ENCODE assay signal across 1 cellular context in genomic region chr11:8328848-8329330, GRCh38.
TF ChIP-seq lines count a peak whose summit lies in the region.

No MANE protein-coding gene starts in this region.

TF ChIP-seq in GM12878, 131 proteins besides CTCF, POLR2A, EP300 and RAD21 (continued from another document):
- TF ChIP-seq POU2F2 (IDR thresholded peaks at IDR 0.05; ENCODE audit: borderline replicate concordance, low read depth, low read length), result peak; percentile 25; the same call in 1 of the 3 replicates
- TF ChIP-seq RUNX3 (IDR thresholded peaks at IDR 0.05; ENCODE audit: low read length), result no peak; the same call in 1 of the 2 replicates
- TF ChIP-seq SUPT20H (IDR thresholded peaks at IDR 0.05; ENCODE audit: borderline replicate concordance, control insufficient read depth, low read depth, low read length), result no peak
- TF ChIP-seq LARP7 (IDR thresholded peaks at IDR 0.05), result no peak
- no peak for TF ChIP-seq HDAC6 (IDR thresholded peaks at IDR 0.05; ENCODE audit: unreplicated experiment)
- TF ChIP-seq NFYA (IDR thresholded peaks at IDR 0.05; ENCODE audit: borderline replicate concordance, low read depth, low read length), result no peak
- peak; percentile 47; the same call in 1 of the 2 replicates for TF ChIP-seq CHD2 (IDR thresholded peaks at IDR 0.05; ENCODE audit: borderline replicate concordance, low read depth, low read length)
- TF ChIP-seq ZBTB11 (CRISPR knock-in tag; IDR thresholded peaks at IDR 0.05), result no peak
- TF ChIP-seq PRDM15 (CRISPR knock-in tag; IDR thresholded peaks at IDR 0.05), result no peak
- 0 out of 2 replicates have a peak, but pooled peaks have one; percentile 59 for TF ChIP-seq RCOR1 (conservative IDR thresholded peaks at IDR 0.05; ENCODE audit: low read depth, low read length)
- TF ChIP-seq IKZF2 (IDR thresholded peaks at IDR 0.05), result peak; percentile 72 to 82
- peak; percentile 42; the same call in 1 of the 2 replicates for TF ChIP-seq SMC3 (IDR thresholded peaks at IDR 0.05; ENCODE audit: borderline replicate concordance, low read length)
- 0 out of 2 replicates have a peak, but pooled peaks have one; percentile 39 for TF ChIP-seq NBN (IDR thresholded peaks at IDR 0.05)
- peak; percentile 41; the same call in 1 of the 2 replicates for TF ChIP-seq MTA2 (IDR thresholded peaks at IDR 0.05; ENCODE audit: low read depth)
- no peak for TF ChIP-seq MLLT1 (IDR thresholded peaks at IDR 0.05)
- TF ChIP-seq YY1 (IDR thresholded peaks at IDR 0.05; ENCODE audit: low read depth, low read length), result peak; percentile 59; the same call in 1 of the 2 replicates
- no peak for TF ChIP-seq SKIL (IDR thresholded peaks at IDR 0.05; ENCODE audit: low read depth, poor library complexity, severe bottlenecking)
- TF ChIP-seq ATF2 (IDR thresholded peaks at IDR 0.05; ENCODE audit: low read length), result no peak
- no peak for TF ChIP-seq ZNF274 (IDR thresholded peaks at IDR 0.05; ENCODE audit: insufficient read depth, insufficient read length)
- no peak for TF ChIP-seq SIN3A (IDR thresholded peaks at IDR 0.05; ENCODE audit: low read depth, low read length)
- TF ChIP-seq MYC (IDR thresholded peaks at IDR 0.05; ENCODE audit: insufficient read depth, insufficient read length, insufficient replicate concordance, low read length, severe bottlenecking), result no peak
- TF ChIP-seq NFIC (IDR thresholded peaks at IDR 0.05; ENCODE audit: low read depth, low read length), result no peak
- TF ChIP-seq ETV6 (conservative IDR thresholded peaks at IDR 0.05 in 1 of 2, IDR thresholded peaks at IDR 0.05 in 1 of 2; ENCODE audit: borderline replicate concordance in 1 of 2, low read depth in 1 of 2), result no peak
- TF ChIP-seq SP1 (IDR thresholded peaks at IDR 0.05; ENCODE audit: low read depth, low read length), result peak; percentile 37
TF ChIP-seq in GM12878: peak in this region for 22.
